8 cellular contexts compared by ENCODE assay signal in genomic region chr3:195441971-195442572, GRCh38. TPM values are rescaled to one million over a fixed set of nuclear protein-coding genes. Genes with fewer than 3 reads are reported as not detected.
DNase-seq lines count a peak whose midpoint lies in the region; ATAC-seq and TF ChIP-seq lines count a peak whose summit lies in the region.

No MANE protein-coding gene starts in this region.

- peaks cover 55% of the 10 kb centered on the region for H3K79me2 ChIP-seq in osteoblast (ENCODE audit: insufficient read depth, low read length)

- peaks cover 7% of the 10 kb centered on the region for H4K20me1 ChIP-seq in osteoblast (ENCODE audit: insufficient read depth, low read length)

- under 1% methylated on average over 43 of the region's 43 CpGs for WGBS in thymus

- peak overlapping the region; percentile 93 for H2AFZ ChIP-seq in osteoblast (ENCODE audit: low read length)

- POLR2A ChIA-PET in AG04450 (lab: Yijun Ruan, JAX) = interaction anchor here (0.6 to 3.6 kb wide), 7 partner anchors 9 to 156 kb away, joined by 3 to 14 read pairs (median 3); partner anchors contain the start of gene PPP1R2

- no peaks in the 10 kb centered on the region for H3K9me3 Mint-ChIP-seq in activated naive CD4-positive, alpha-beta T cell treated with anti-CD3 and anti-CD28 coated beads for 36 hours

- H3K36me3 Mint-ChIP-seq in activated naive CD4-positive, alpha-beta T cell treated with anti-CD3 and anti-CD28 coated beads for 36 hours (ENCODE audit: low read depth) = peaks cover 1% of the 10 kb centered on the region

- peak overlapping the region; percentile 93 for H3K4me3 Mint-ChIP-seq in activated naive CD4-positive, alpha-beta T cell treated with anti-CD3 and anti-CD28 coated beads for 36 hours

- H3K4me1 Mint-ChIP-seq in activated naive CD4-positive, alpha-beta T cell treated with anti-CD3 and anti-CD28 coated beads for 36 hours (ENCODE audit: low read depth) = peaks cover 48% of the 10 kb centered on the region

- H3K4me3 ChIP-seq in AG04450 (ENCODE audit: low read depth, low read length) (peak overlapping the region; percentile 60), osteoblast (ENCODE audit: insufficient read depth, low read length) (peak overlapping the region; percentile 86), thymus (ENCODE audit: low read length) (peak overlapping the region; percentile 74)

- H3K27ac ChIP-seq in AG04450 (ENCODE audit: low read depth, low read length) = peak overlapping the region; percentile 25
- peak overlapping the region; percentile 58 for H3K27ac ChIP-seq in osteoblast (ENCODE audit: low read depth, low read length)
- peak overlapping the region; percentile 96 for H3K27ac ChIP-seq in thymus (ENCODE audit: low read depth)

- ATAC-seq in GM18868 (IDR thresholded peaks at IDR 0.05; ENCODE audit: unreplicated experiment) (peak; percentile 0), HG03432 (IDR thresholded peaks at IDR 0.05; ENCODE audit: unreplicated experiment) (peak; percentile 2)

- H3K27me3 ChIP-seq in AG04450 (ENCODE audit: control insufficient read depth, insufficient read depth, low read length) (no peaks in the 10 kb centered on the region), osteoblast (ENCODE audit: insufficient read depth, low read length) (no peaks in the 10 kb centered on the region), thymus (ENCODE audit: control insufficient read depth, insufficient read depth) (no peaks in the 10 kb centered on the region)

- TF ChIP-seq CTCF in AG04450 (IDR thresholded peaks at IDR 0.05; ENCODE audit: low read depth, low read length) (no peak), osteoblast (IDR thresholded peaks at IDR 0.05; ENCODE audit: extremely low read depth, low read depth, low read length) (no peak)

- H3K9me3 ChIP-seq in AG04450 (ENCODE audit: control insufficient read depth, insufficient read depth, low read length) = no peaks in the 10 kb centered on the region; the same call in 1 of the 2 replicates
- H3K9me3 ChIP-seq in osteoblast (ENCODE audit: low read depth, low read length) = no peaks in the 10 kb centered on the region
- no peaks in the 10 kb centered on the region for H3K9me3 ChIP-seq in thymus (ENCODE audit: control insufficient read depth)

- no peak for DNase-seq in AG04450 (ENCODE audit: low read depth, low spot score)
- DNase-seq in SIG-M5 (lab: John Stamatoyannopoulos, UW) = peak; percentile 49
- peak; percentile 56 for DNase-seq in activated naive CD4-positive, alpha-beta T cell treated with anti-CD3 and anti-CD28 coated beads for 36 hours
- DNase-seq in germinal center (ENCODE audit: low spot score) = peak; percentile 81
- DNase-seq in osteoblast (ENCODE audit: insufficient read length, low spot score, missing footprints) = peak; percentile 84

- H3K27me3 Mint-ChIP-seq in activated naive CD4-positive, alpha-beta T cell treated with anti-CD3 and anti-CD28 coated beads for 36 hours (ENCODE audit: low read depth) = no peaks in the 10 kb centered on the region

- CTCF ChIA-PET in AG04450 (lab: Charles Lee) = interaction anchor here (0.6 to 2.5 kb wide), 4 partner anchors 80 to 171 kb away, joined by 4 to 16 read pairs (median 10); partner anchors contain the start of gene XXYLT1
- CTCF ChIA-PET in activated naive CD4-positive, alpha-beta T cell treated with anti-CD3 and anti-CD28 coated beads for 36 hours (lab: Charles Lee) = interaction anchor here (0.7 to 2.7 kb wide), 5 partner anchors 50 to 171 kb away, joined by 3 to 21 read pairs (median 4); partner anchors contain the start of gene XXYLT1

- H3K4me2 ChIP-seq in osteoblast (ENCODE audit: insufficient read depth, low read length) = peak overlapping the region; percentile 83

- H3K36me3 ChIP-seq in osteoblast (ENCODE audit: insufficient read depth, low read length) = no peaks in the 10 kb centered on the region
- H3K36me3 ChIP-seq in thymus (ENCODE audit: control insufficient read depth, insufficient read depth) = no peaks in the 10 kb centered on the region

- intact Hi-C loops in activated naive CD4-positive, alpha-beta T cell treated with anti-CD3 and anti-CD28 coated beads for 36 hours (cut with micrococcal nuclease) = loop anchor here (2.0 to 10.0 kb wide), 5 partner anchors 80 to 1063 kb away; partner anchors contain the start of genes LSG1 and RNF168

- peaks cover 11% of the 10 kb centered on the region for H3K4me1 ChIP-seq in osteoblast (ENCODE audit: insufficient read depth, low read length)
- peaks cover 9% of the 10 kb centered on the region for H3K4me1 ChIP-seq in thymus (ENCODE audit: control insufficient read depth, insufficient read depth, low read length)

- H3K27ac Mint-ChIP-seq in activated naive CD4-positive, alpha-beta T cell treated with anti-CD3 and anti-CD28 coated beads for 36 hours = peak overlapping the region; percentile 89

RNA-seq across cellular contexts. Expression of gene ACAP2, which starts 0.7 kb away (rescaled TPM):
- polyA plus RNA-seq in AG04450 (2011; rRNA removed) = 35.9 and 50.2 TPM in 2 replicates
- polyA minus RNA-seq in AG04450 (2011; rRNA and poly(A)+ RNA removed) = 65.5 and 80.1 TPM in 2 replicates
- 10 to 100 TPM; 37.9 to 42.1 TPM for total RNA-seq in activated naive CD4-positive, alpha-beta T cell treated with anti-CD3 and anti-CD28 coated beads for 36 hours
- 115 and 121 TPM in 2 replicates for total RNA-seq in osteoblast
- polyA plus RNA-seq in thymus = 18.9 TPM

Comparison
In these comparisons a context has a peak if more than half of its experiments do, and no peak if none do; other contexts are left out.
1. H3K27ac ChIP-seq: peak in every context shown above with its lines; median percentile 96 in thymus; 58 in osteoblast; 25 in AG04450.